14 cellular contexts compared by ENCODE assay signal in the genomic region with DNA sequence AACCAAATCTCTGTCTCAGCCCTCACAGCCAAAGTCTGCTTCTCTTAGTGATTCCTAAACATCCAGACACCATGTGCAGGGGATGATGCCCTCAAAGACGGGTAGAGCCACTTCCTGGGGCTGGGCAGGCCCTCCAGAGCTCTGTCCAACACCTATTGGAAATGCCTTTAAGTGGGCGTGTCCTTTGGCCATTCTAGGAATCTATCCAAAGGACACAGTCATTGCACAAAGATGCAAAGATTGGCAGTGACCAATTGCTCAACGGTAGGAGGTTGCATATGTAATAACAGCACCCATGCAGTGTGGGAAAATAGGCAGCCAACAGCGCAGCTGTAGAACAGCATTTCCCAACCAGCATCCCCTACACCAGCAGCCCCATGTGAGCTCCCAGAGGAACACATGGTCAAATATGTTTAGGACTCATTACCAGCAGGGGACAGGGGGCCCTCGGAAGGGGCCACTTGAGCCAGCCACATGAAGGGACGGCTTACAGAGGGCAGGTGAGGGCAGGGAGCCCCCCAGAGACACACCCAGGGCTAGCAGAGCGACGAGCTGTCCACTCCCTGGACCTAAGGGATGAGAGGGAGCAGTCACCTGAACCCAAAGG.
DNase-seq lines count a peak whose midpoint lies in the region; ATAC-seq and TF ChIP-seq lines count a peak whose summit lies in the region.
"Had no signal": no experiment of that assay in that cellular context is flagged by ENCODE, and none has a peak within 500 bp of the region (broad histone marks: within the 10 kb centered on the region; RNA-seq: fewer than 3 reads in every experiment).

No MANE protein-coding gene starts in this region.

- no peak overlapping the region for H3K27ac ChIP-seq in GM23248
- no peak overlapping the region for H3K27ac ChIP-seq in SK-N-SH (ENCODE audit: low read depth in 2 of 2, low read length in 1 of 2)
- H3K27ac ChIP-seq: WERI-Rb-1 had no signal

- peak in 1 of 2 experiments; percentile 16; a peak in 1 of 4 replicates for TF ChIP-seq EP300 in SK-N-SH (IDR thresholded peaks at IDR 0.05; ENCODE audit: borderline replicate concordance in 1 of 2, low read depth in 1 of 2, low read length in 1 of 2)

- no peaks in the 10 kb centered on the region for H3K9me2 ChIP-seq in GM23248 (ENCODE audit: insufficient read depth)
- H3K9me2 ChIP-seq in SK-N-SH, result no peaks in the 10 kb centered on the region

- no peak for TF ChIP-seq RAD21 in SK-N-SH (IDR thresholded peaks at IDR 0.05; ENCODE audit: low read length)

- H3K27me3 ChIP-seq in GM23248 (replicated peaks; ENCODE audit: insufficient read depth), result no peaks in the 10 kb centered on the region
- H3K27me3 ChIP-seq in SK-N-SH (ENCODE audit: insufficient read depth), result no peaks in the 10 kb centered on the region
- H3K27me3 ChIP-seq in HAP-1 (ENCODE audit: low read depth), result no peaks in the 10 kb centered on the region
- H3K27me3 ChIP-seq: BE2C had no signal

- H4K20me1 ChIP-seq in GM23248 (ENCODE audit: insufficient read depth), result no peaks in the 10 kb centered on the region
- H4K20me1 ChIP-seq in SK-N-SH (ENCODE audit: insufficient read depth), result no peaks in the 10 kb centered on the region

- H3K79me2 ChIP-seq in GM23248 (ENCODE audit: insufficient read depth) (no peaks in the 10 kb centered on the region), SK-N-SH (ENCODE audit: insufficient read depth) (no peaks in the 10 kb centered on the region)

- CTCF ChIA-PET in SK-N-SH (lab: Yijun Ruan, JAX), result interaction anchor here (0.6 to 2.5 kb wide), 5 partner anchors 13 to 186 kb away, joined by 3 to 8 read pairs (median 3); no protein-coding TSS in a partner anchor

- no peak overlapping the region for H2AFZ ChIP-seq in GM23248
- peak overlapping the region; percentile 46; the same call in 1 of the 2 replicates for H2AFZ ChIP-seq in SK-N-SH (ENCODE audit: low read depth)

- H3F3A ChIP-seq in GM23248 (ENCODE audit: insufficient read depth) (no peaks in the 10 kb centered on the region), SK-N-SH (replicated peaks; ENCODE audit: insufficient read depth) (no peaks in the 10 kb centered on the region)

- H3K4me2 ChIP-seq in GM23248 (ENCODE audit: unreplicated experiment), result no peak overlapping the region
- no peak overlapping the region for H3K4me2 ChIP-seq in SK-N-SH

- no peak for ATAC-seq in GM21526 (IDR thresholded peaks at IDR 0.05; ENCODE audit: low FRiP score, unreplicated experiment)

- DNase-seq in A172 (ENCODE audit: low spot score), result peak; percentile 99
- peak; percentile 69 for DNase-seq in GM23248
- no peak for DNase-seq in SK-N-SH
- DNase-seq in fibroblast of mammary gland (ENCODE audit: low read depth), result peak; percentile 63
- no peak for DNase-seq in HAP-1 (ENCODE audit: low spot score in 2 of 2)
- DNase-seq in NCI-H82 (lab: John Stamatoyannopoulos, UW), result no peak
- no peak for DNase-seq in SKM-1 treated with dmso at 0.1 percent for 144 hours (lab: John Stamatoyannopoulos, UW; ENCODE audit: unreplicated experiment)
- DNase-seq: BE2C; erythroblast; NCI-H187 treated with DMSO at 0.1 percent for 48 hours; nephron progenitor cell; stimulated activated CD8-positive, alpha-beta memory T cell treated with anti-CD3 and anti-CD28 coated beads, Interleukin-4, amount 100 ng/mL, for 48 hours; WERI-Rb-1 had no signal

- POLR2A ChIA-PET in SK-N-SH (lab: Yijun Ruan, JAX), result no interaction called here

- H3K4me3 ChIP-seq in GM23248 (no peak overlapping the region), SK-N-SH (ENCODE audit: low read depth in 2 of 2, low read length in 1 of 2) (no peak overlapping the region), fibroblast of mammary gland (ENCODE audit: control insufficient read depth, low read depth, low read length) (no peak overlapping the region), HAP-1 (no peak overlapping the region)

- no peak overlapping the region for H3K9ac ChIP-seq in GM23248
- no peak overlapping the region for H3K9ac ChIP-seq in SK-N-SH

- in situ Hi-C loops in GM23248 (cut with MboI) (no loop called here), HAP-1 (cut with MboI; ENCODE audit: low sequenced_read_pairs) (no loop called here)

- H3K4me1 ChIP-seq in GM23248 (ENCODE audit: insufficient read depth) (no peaks in the 10 kb centered on the region), SK-N-SH (ENCODE audit: control insufficient read depth in 1 of 2, insufficient read depth in 2 of 2, low read depth in 1 of 2, low read length in 1 of 2) (peaks cover 0 to 5% of the 10 kb centered on the region in 2 experiments; a peak in 1 of 4 replicates), HAP-1 (no peaks in the 10 kb centered on the region)
- H3K4me1 ChIP-seq: BE2C had no signal

- H3K9me3 ChIP-seq in GM23248 (ENCODE audit: low read depth), result no peaks in the 10 kb centered on the region
- no peaks in the 10 kb centered on the region for H3K9me3 ChIP-seq in SK-N-SH
- H3K9me3 ChIP-seq in HAP-1, result no peaks in the 10 kb centered on the region
- H3K9me3 ChIP-seq: BE2C had no signal

- WGBS in GM23248 (ENCODE audit: low coverage in 1 of 2, low lambda C conversion rate in 2 of 2, missing lambda C conversion rate in 2 of 2), 2 experiments, result 48 to 50% methylated on average over 8 of the region's 8 CpGs
- 51% methylated on average over 7 of the region's 8 CpGs for WGBS in SK-N-SH (ENCODE audit: low lambda C conversion rate)

- TF ChIP-seq CTCF in SK-N-SH (IDR thresholded peaks at IDR 0.05) (no peak), fibroblast of mammary gland (conservative IDR thresholded peaks at IDR 0.05; ENCODE audit: control insufficient read depth, insufficient read depth, low read depth, low read length) (no peak)

- H3K36me3 ChIP-seq in GM23248 (ENCODE audit: low read depth) (no peaks in the 10 kb centered on the region), SK-N-SH (replicated peaks in 1 of 2; ENCODE audit: control insufficient read depth in 1 of 2, insufficient read depth in 2 of 2, low read length in 1 of 2) (no peaks in the 10 kb centered on the region), HAP-1 (replicated peaks) (no peaks in the 10 kb centered on the region)
- H3K36me3 ChIP-seq: BE2C, WERI-Rb-1 had no signal

TF ChIP-seq in SK-N-SH, 30 proteins besides CTCF, POLR2A, EP300 and RAD21 (continues in another document):
- TF ChIP-seq YY1 (IDR thresholded peaks at IDR 0.05; ENCODE audit: low read depth), result no peak
- peak; percentile 43; the same call in 1 of the 2 replicates for TF ChIP-seq TCF12 (IDR thresholded peaks at IDR 0.05)
- 0 out of 2 replicates have a peak, but pooled peaks have one; percentile 15 for TF ChIP-seq TEAD4 (IDR thresholded peaks at IDR 0.05; ENCODE audit: borderline replicate concordance, insufficient read depth)
- no peak for TF ChIP-seq GABPA (IDR thresholded peaks at IDR 0.05; ENCODE audit: low read depth)
- TF ChIP-seq JUND (IDR thresholded peaks at IDR 0.05), result 0 out of 2 replicates have a peak, but pooled peaks have one; percentile 33
- TF ChIP-seq MXI1 (IDR thresholded peaks at IDR 0.05; ENCODE audit: low read depth, low read length), result no peak
- TF ChIP-seq EZH2phosphoT487 (IDR thresholded peaks at IDR 0.05; ENCODE audit: borderline replicate concordance, low read depth), result no peak
- TF ChIP-seq, protein P1, sequence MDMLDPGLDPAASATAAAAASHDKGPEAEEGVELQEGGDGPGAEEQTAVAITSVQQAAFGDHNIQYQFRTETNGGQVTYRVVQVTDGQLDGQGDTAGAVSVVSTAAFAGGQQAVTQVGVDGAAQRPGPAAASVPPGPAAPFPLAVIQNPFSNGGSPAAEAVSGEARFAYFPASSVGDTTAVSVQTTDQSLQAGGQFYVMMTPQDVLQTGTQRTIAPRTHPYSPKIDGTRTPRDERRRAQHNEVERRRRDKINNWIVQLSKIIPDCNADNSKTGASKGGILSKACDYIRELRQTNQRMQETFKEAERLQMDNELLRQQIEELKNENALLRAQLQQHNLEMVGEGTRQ (IDR thresholded peaks at IDR 0.05; ENCODE audit: borderline replicate concordance, low read depth, low read length), result no peak
- peak; percentile 28; the same call in 1 of the 2 replicates for TF ChIP-seq NFIC (IDR thresholded peaks at IDR 0.05; ENCODE audit: borderline replicate concordance)
- TF ChIP-seq, protein P2, sequence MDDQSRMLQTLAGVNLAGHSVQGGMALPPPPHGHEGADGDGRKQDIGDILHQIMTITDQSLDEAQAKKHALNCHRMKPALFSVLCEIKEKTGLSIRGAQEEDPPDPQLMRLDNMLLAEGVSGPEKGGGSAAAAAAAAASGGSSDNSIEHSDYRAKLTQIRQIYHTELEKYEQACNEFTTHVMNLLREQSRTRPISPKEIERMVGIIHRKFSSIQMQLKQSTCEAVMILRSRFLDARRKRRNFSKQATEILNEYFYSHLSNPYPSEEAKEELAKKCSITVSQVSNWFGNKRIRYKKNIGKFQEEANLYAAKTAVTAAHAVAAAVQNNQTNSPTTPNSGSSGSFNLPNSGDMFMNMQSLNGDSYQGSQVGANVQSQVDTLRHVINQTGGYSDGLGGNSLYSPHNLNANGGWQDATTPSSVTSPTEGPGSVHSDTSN (IDR thresholded peaks at IDR 0.05), result peak; percentile 76
- TF ChIP-seq MEF2A (IDR thresholded peaks at IDR 0.05; ENCODE audit: borderline replicate concordance, low read depth), result no peak
- no peak for TF ChIP-seq RFX5 (IDR thresholded peaks at IDR 0.05; ENCODE audit: low read length)
- TF ChIP-seq, protein P3, sequence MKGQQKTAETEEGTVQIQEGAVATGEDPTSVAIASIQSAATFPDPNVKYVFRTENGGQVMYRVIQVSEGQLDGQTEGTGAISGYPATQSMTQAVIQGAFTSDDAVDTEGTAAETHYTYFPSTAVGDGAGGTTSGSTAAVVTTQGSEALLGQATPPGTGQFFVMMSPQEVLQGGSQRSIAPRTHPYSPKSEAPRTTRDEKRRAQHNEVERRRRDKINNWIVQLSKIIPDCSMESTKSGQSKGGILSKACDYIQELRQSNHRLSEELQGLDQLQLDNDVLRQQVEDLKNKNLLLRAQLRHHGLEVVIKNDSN (IDR thresholded peaks at IDR 0.05; ENCODE audit: borderline replicate concordance, low read depth), result no peak
- TF ChIP-seq GATA2 (CRISPR knock-in tag; IDR thresholded peaks at IDR 0.05), result no peak

Comparison
In these comparisons a context has a peak if more than half of its experiments do, and no peak if none do; other contexts are left out.
1. DNase-seq: peak in A172 (single experiment), GM23248 (single experiment) and fibroblast of mammary gland (single experiment); none in SK-N-SH (single experiment), HAP-1 (0 of 2), NCI-H82 (single experiment) and SKM-1 treated with dmso at 0.1 percent for 144 hours (single experiment).